Comparison of ENCODE assay signal across 8 cellular contexts in the genomic region with DNA sequence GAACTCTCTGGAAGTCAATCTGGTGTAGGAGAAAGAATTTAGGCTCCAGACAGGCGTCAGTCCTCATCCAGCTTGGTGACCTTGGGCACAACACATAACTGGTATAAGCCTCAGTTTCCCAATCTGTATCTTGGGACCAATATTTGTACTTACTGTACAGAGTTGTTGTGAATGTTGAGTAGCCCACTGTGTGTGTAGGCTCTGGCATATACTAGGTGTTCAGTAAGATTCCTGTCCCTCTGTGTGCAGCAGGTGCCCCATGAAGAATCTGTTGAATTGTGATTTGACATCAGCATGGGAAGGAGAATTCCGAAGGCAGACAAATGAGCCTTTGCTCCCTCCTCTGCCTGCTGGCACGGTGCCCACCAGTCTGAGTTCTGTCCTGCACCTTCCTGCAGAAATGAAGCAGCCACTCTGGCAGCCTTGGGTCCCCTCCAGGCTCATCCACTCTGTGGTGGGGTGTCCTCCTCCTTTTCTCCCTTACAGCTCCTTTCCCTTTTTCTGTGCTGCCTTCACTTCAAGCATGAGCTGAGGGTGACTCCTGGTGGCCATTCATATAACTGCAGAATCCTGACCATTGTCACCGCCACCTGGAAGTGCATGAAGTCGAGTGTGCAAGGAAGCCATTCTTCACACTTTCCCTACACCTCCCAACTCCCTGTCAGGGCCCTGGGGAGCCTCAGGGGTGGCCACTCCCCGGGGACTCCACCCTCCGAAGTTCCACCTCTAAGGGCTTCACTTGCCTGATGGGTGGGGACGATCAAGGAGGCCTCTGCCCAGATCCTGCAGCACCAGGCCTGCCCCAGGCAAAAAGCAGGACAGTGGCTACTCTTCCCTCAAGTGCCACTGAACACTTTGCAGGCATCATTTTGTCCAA. TPM values are rescaled to one million over a fixed set of nuclear protein-coding genes. Genes with fewer than 3 reads are reported as not detected.
DNase-seq lines count a peak whose midpoint lies in the region; ATAC-seq and TF ChIP-seq lines count a peak whose summit lies in the region.

No MANE protein-coding gene starts in this region.

- TF ChIP-seq CTCF in brain (conservative IDR thresholded peaks at IDR 0.05): peak; percentile 95 to 97

- H3K9me3 Mint-ChIP-seq in brain: peaks cover 0 to 5% (median 0%) of the 10 kb centered on the region in 5 experiments

- peak; percentile 58 for DNase-seq in GM19238 (ENCODE audit: insufficient read length, low spot score)
- DNase-seq in SW480 (ENCODE audit: low spot score): peak; percentile 56
- DNase-seq in left colon: peak; percentile 64 to 75
- DNase-seq in stimulated activated CD4-positive, alpha-beta T cell treated with anti-CD3 and anti-CD28 coated beads, TNF-alpha, amount 100 ng/mL, for 4 hours (ENCODE audit: low read depth in 3 of 3): peak; percentile 41 to 57 (median 48)
- DNase-seq in hypothalamus (lab: John Stamatoyannopoulos, UW): no peak

- peak overlapping the region; percentile 9 to 77 (median 33) for H3K4me3 Mint-ChIP-seq in brain

- intact Hi-C loops in left colon (cut with DNase I, micrococcal nuclease): loop anchor here (5.0 to 10.0 kb wide), 3 partner anchors 312 to 472 kb away; no protein-coding TSS in a partner anchor

- H3K27ac Mint-ChIP-seq in brain: peak overlapping the region; percentile 52 to 97 (median 88)

- H3K27me3 Mint-ChIP-seq in brain: no peaks in the 10 kb centered on the region

- peak; percentile 66 for ATAC-seq in left colon
- ATAC-seq in HG02571 (IDR thresholded peaks at IDR 0.05; ENCODE audit: unreplicated experiment): no peak
- ATAC-seq in HG02884 (IDR thresholded peaks at IDR 0.05; ENCODE audit: unreplicated experiment): no peak

- H3K36me3 Mint-ChIP-seq in brain: no peaks in the 10 kb centered on the region

- H3K4me1 Mint-ChIP-seq in brain: peaks cover 80% of the 10 kb centered on the region

RNA-seq across cellular contexts. Expression of a gene that starts 48.2 kb away (rescaled TPM):
- polyA plus RNA-seq in brain (ENCODE audit: insufficient read depth, low read depth, low replicate concordance): 72.7 TPM
- 10 to 100 TPM; 47.5 to 63.1 TPM for total RNA-seq in left colon

RNA-seq across cellular contexts. Expression of a gene that starts 48.3 kb away (rescaled TPM):
- 48.2 TPM for polyA plus RNA-seq in brain (ENCODE audit: insufficient read depth, low read depth, low replicate concordance)
- total RNA-seq in left colon: 100 to 1,000 TPM in 1 of 2 donors, 10 to 100 TPM in 1; 99.7 to 102 TPM

Comparison
In these comparisons a context has a peak if more than half of its experiments do, and no peak if none do; other contexts are left out.
1. DNase-seq: peak in GM19238 (single experiment), SW480 (single experiment), left colon (2 of 2) and stimulated activated CD4-positive, alpha-beta T cell treated with anti-CD3 and anti-CD28 coated beads, TNF-alpha, amount 100 ng/mL, for 4 hours (3 of 3); none in hypothalamus (0 of 51).